ENCODE assay signal across 11 cellular contexts in the genomic region with DNA sequence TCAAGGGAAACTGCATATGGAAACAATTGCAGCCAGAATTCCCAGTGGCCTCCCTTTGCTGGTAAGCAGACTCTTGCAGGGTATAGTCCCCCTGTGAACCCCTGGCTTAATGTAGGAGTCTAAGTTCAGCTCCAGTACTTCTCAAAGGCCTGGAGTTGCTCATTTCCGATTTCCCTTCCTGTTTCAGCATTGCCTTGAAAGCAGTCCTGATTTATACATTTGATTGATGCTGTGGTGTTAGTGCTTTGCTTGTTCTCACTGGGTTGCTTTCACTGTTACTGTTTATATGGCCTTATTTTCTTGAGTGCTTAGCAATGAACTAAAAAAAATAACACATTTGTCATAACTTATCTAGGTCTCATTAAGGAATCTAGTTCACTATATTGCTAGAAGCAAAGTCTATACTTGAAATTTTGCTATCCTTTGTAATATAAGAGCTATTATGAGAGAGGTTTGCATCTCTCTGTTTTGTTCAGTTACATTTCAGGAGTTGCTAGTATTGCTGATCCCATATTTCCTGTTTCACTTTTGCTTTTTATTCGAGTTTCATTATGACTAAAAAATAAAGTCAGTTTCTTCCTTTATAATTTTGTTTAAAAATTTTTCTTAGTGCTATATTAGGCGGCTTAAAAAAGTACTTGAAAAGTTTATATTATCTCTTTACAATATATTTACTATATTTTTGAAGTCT.
DNase-seq lines count a peak whose midpoint lies in the region; ATAC-seq, FAIRE-seq and TF ChIP-seq lines count a peak whose summit lies in the region.
"Had no signal": no experiment of that assay in that cellular context is flagged by ENCODE, and none has a peak within 500 bp of the region (broad histone marks: within the 10 kb centered on the region; RNA-seq: fewer than 3 reads in every experiment).

No MANE protein-coding gene starts in this region.

- TF ChIP-seq POLR2A in H54 (IDR thresholded peaks at IDR 0.05; ENCODE audit: low read depth, low read length) (no peak), Peyer's patch (IDR thresholded peaks at IDR 0.05) (no peak)

- FAIRE-seq in H54 (lab: Jason Lieb, UNC), result no peak
- FAIRE-seq: bronchial epithelial cell had no signal

- no peaks in the 10 kb centered on the region for H3K27me3 ChIP-seq in Peyer's patch
- H3K27me3 ChIP-seq: heart left ventricle had no signal

- no peaks in the 10 kb centered on the region for H3K36me3 ChIP-seq in Peyer's patch
- H3K36me3 ChIP-seq: heart left ventricle had no signal

- no peak overlapping the region for H3K4me3 ChIP-seq in Peyer's patch
- H3K4me3 ChIP-seq: heart left ventricle had no signal

- ATAC-seq in GM18498 (IDR thresholded peaks at IDR 0.05; ENCODE audit: unreplicated experiment) (peak; percentile 67), GM19455 (IDR thresholded peaks at IDR 0.05; ENCODE audit: unreplicated experiment) (peak; percentile 62), HG03095 (IDR thresholded peaks at IDR 0.05; ENCODE audit: unreplicated experiment) (peak; percentile 51)
- ATAC-seq: heart left ventricle had no signal

- peaks cover 0 to 4% (median 2%) of the 10 kb centered on the region in 4 donors for H3K4me1 ChIP-seq in Peyer's patch

- H3K9me3 ChIP-seq in Peyer's patch, result no peaks in the 10 kb centered on the region
- H3K9me3 ChIP-seq: heart left ventricle had no signal

- TF ChIP-seq CTCF in Peyer's patch (IDR thresholded peaks at IDR 0.05), result no peak

- DNase-seq in amniotic epithelial cell (ENCODE audit: low read depth) (peak; percentile 0), H54 (ENCODE audit: insufficient read length, low spot score) (no peak), kidney glomerular epithelial cell (lab: John Stamatoyannopoulos, UW) (no peak), Peyer's patch (no peak), epidermal melanocyte (ENCODE audit: insufficient read length, low spot score) (no peak)

- no peak overlapping the region for H3K27ac ChIP-seq in Peyer's patch
- H3K27ac ChIP-seq: VCaP had no signal
